ENCODE assay signal across 8 cellular contexts in the genomic region with DNA sequence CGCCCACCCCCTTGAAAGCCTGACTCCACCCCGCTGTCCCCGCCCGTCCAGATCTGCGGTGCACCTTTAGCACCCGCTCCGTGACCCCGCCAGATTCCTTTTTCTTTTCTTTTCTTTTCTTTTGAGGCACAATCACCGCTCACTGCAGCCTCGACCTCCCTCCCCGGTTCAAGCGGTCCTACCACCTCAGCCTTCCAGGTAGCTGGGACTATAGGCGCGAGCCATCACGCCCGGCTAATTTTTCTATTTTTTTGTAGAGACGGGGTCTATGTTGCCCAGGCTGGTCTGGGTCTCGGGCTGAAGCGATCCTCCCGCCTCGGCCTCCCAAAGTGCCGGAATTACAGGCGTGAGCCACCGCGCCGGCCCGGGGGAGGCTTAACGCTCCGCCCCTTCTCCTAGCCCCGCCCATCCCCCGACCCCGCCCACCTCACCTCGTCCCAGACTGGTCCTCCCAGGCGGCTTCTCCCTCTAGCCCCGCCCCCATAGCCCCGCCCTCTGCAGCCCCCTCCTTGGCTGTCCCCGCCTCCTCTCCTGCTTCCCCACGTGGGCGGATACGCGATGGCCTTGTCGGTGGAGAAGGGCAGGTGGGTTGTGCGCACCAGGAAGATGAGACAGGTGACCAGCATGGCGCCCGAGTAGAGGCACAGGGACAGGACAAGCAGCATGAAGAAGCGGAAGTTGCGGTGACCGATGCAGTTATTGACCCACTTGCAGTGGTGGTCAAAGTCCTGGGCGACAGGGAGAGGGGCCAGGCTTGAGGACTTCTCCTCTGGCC.
A peak's percentile ranks its signal among the peaks of the same experiment; 100 is the strongest.
DNase-seq lines count a peak whose midpoint lies in the region; ATAC-seq and TF ChIP-seq lines count a peak whose summit lies in the region.

No MANE protein-coding gene starts in this region.

- TF ChIP-seq POLR2A in GM18505 (IDR thresholded peaks at IDR 0.05; ENCODE audit: borderline replicate concordance, extremely low read depth, insufficient read depth, insufficient read length), result no peak

- no peak for TF ChIP-seq CTCF in foreskin fibroblast (IDR thresholded peaks at IDR 0.05; ENCODE audit: low read depth, low read length)

- H3K27ac ChIP-seq in rectal smooth muscle tissue (ENCODE audit: low read depth, low read length), result no peak overlapping the region

- DNase-seq in COLO829 (ENCODE audit: low spot score) (peak; percentile 96), NCI-H2029 (lab: John Stamatoyannopoulos, UW) (peak; percentile 69), foreskin fibroblast (peak in 1 of 2 donors; percentile 45)
- peak; percentile 65 for DNase-seq in activated T-cell treated with anti-CD3 and anti-CD28 coated beads, Interleukin-2, amount 50 U/mL, for 1 hour

- no peak for ATAC-seq in GM18505 (IDR thresholded peaks at IDR 0.05; ENCODE audit: unreplicated experiment)
- no peak for ATAC-seq in GM18517 (IDR thresholded peaks at IDR 0.05; ENCODE audit: unreplicated experiment)
- no peak for ATAC-seq in HG03025 (IDR thresholded peaks at IDR 0.05; ENCODE audit: low FRiP score, unreplicated experiment)

- H3K4me3 ChIP-seq in foreskin fibroblast (ENCODE audit: low read depth in 1 of 2, low read length in 2 of 2), result peak overlapping the region; percentile 45 to 57
- peak overlapping the region; percentile 62 for H3K4me3 ChIP-seq in rectal smooth muscle tissue (ENCODE audit: low read length)

- no peaks in the 10 kb centered on the region for H3K4me1 ChIP-seq in rectal smooth muscle tissue (ENCODE audit: control insufficient read depth, insufficient read depth, low read length)

- no peak overlapping the region for H3K9ac ChIP-seq in rectal smooth muscle tissue (ENCODE audit: low read length)

- H3K36me3 ChIP-seq in rectal smooth muscle tissue (ENCODE audit: control insufficient read depth, insufficient read depth, low read length), result no peaks in the 10 kb centered on the region

- H3K27me3 ChIP-seq in rectal smooth muscle tissue (ENCODE audit: control insufficient read depth, insufficient read depth, low read length), result no peaks in the 10 kb centered on the region
